Comparison of ENCODE assay signal across 1 cellular context in the genomic region with DNA sequence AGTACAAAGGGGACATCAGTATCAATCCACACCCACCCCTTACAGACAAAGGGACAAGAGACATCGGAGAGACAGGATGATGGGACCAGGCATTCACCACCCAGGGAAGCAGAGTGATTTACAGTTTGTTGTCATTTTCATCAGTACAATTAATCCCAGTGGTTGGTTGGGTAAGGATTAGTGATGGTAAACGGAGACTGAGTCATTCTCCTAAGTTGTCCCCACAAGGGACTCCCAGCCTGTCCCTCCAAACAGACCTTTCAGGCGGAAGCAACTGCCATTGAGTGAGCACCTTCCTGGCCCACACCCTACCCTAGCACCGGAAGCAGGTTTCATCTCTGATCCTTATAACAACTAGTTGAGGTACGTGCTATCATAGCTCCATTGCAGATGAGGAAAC.
TF ChIP-seq lines count a peak whose summit lies in the region.

No MANE protein-coding gene starts in this region.

TF ChIP-seq in WTC11, 78 proteins besides CTCF, POLR2A, EP300 and RAD21:
- TF ChIP-seq MAX (CRISPR knock-in tag; IDR thresholded peaks at IDR 0.05): no peak
- TF ChIP-seq JAZF1 (CRISPR knock-in tag; IDR thresholded peaks at IDR 0.05): no peak
- no peak for TF ChIP-seq PRDM15 (CRISPR knock-in tag; IDR thresholded peaks at IDR 0.05)
- TF ChIP-seq KAT7 (CRISPR knock-in tag; IDR thresholded peaks at IDR 0.05; ENCODE audit: borderline replicate concordance): no peak
- TF ChIP-seq NR1H2 (CRISPR knock-in tag; IDR thresholded peaks at IDR 0.05): no peak
- no peak for TF ChIP-seq ZNF219 (CRISPR knock-in tag; IDR thresholded peaks at IDR 0.05; ENCODE audit: borderline replicate concordance)
- TF ChIP-seq, protein P1, sequence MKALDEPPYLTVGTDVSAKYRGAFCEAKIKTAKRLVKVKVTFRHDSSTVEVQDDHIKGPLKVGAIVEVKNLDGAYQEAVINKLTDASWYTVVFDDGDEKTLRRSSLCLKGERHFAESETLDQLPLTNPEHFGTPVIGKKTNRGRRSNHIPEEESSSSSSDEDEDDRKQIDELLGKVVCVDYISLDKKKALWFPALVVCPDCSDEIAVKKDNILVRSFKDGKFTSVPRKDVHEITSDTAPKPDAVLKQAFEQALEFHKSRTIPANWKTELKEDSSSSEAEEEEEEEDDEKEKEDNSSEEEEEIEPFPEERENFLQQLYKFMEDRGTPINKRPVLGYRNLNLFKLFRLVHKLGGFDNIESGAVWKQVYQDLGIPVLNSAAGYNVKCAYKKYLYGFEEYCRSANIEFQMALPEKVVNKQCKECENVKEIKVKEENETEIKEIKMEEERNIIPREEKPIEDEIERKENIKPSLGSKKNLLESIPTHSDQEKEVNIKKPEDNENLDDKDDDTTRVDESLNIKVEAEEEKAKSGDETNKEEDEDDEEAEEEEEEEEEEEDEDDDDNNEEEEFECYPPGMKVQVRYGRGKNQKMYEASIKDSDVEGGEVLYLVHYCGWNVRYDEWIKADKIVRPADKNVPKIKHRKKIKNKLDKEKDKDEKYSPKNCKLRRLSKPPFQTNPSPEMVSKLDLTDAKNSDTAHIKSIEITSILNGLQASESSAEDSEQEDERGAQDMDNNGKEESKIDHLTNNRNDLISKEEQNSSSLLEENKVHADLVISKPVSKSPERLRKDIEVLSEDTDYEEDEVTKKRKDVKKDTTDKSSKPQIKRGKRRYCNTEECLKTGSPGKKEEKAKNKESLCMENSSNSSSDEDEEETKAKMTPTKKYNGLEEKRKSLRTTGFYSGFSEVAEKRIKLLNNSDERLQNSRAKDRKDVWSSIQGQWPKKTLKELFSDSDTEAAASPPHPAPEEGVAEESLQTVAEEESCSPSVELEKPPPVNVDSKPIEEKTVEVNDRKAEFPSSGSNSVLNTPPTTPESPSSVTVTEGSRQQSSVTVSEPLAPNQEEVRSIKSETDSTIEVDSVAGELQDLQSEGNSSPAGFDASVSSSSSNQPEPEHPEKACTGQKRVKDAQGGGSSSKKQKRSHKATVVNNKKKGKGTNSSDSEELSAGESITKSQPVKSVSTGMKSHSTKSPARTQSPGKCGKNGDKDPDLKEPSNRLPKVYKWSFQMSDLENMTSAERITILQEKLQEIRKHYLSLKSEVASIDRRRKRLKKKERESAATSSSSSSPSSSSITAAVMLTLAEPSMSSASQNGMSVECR (CRISPR knock-in tag; IDR thresholded peaks at IDR 0.05; ENCODE audit: borderline replicate concordance): no peak
- no peak for TF ChIP-seq RORB (CRISPR knock-in tag; IDR thresholded peaks at IDR 0.05)
- TF ChIP-seq RELA (CRISPR knock-in tag; IDR thresholded peaks at IDR 0.05; ENCODE audit: borderline replicate concordance): no peak
- no peak for TF ChIP-seq ELF4 (CRISPR knock-in tag; IDR thresholded peaks at IDR 0.05; ENCODE audit: low read depth)
- no peak for TF ChIP-seq ZNF317 (CRISPR knock-in tag; IDR thresholded peaks at IDR 0.05; ENCODE audit: borderline replicate concordance, low read depth)
- TF ChIP-seq ZBTB21 (CRISPR knock-in tag; IDR thresholded peaks at IDR 0.05; ENCODE audit: borderline replicate concordance): no peak
